In genomic region chr14:104827173-104828055, GRCh38 we compare ENCODE assay signal across 8 cellular contexts. TPM values are rescaled to one million over a fixed set of nuclear protein-coding genes. Genes with fewer than 3 reads are reported as not detected.
DNase-seq lines count a peak whose midpoint lies in the region; ATAC-seq, FAIRE-seq and TF ChIP-seq lines count a peak whose summit lies in the region.

No MANE protein-coding gene starts in this region.

- H3K27ac ChIP-seq in DND-41 (ENCODE audit: low read length) (no peak overlapping the region), K562 (ENCODE audit: extremely low read depth, low read depth, low read length) (no peak overlapping the region)

- H3K36me3 ChIP-seq in DND-41 (ENCODE audit: insufficient read depth, low read length) = no peaks in the 10 kb centered on the region
- H3K36me3 ChIP-seq in K562 (ENCODE audit: control insufficient read depth, insufficient read depth, low read length) = no peaks in the 10 kb centered on the region

- H4K20me1 ChIP-seq in DND-41 (ENCODE audit: insufficient read depth, low read length) = no peaks in the 10 kb centered on the region
- no peaks in the 10 kb centered on the region; the same call in 1 of the 2 replicates for H4K20me1 ChIP-seq in K562 (replicated peaks; ENCODE audit: control insufficient read depth, insufficient read depth, low read length)

- TF ChIP-seq POLR2A in K562 (conservative IDR thresholded peaks at IDR 0.05) = no peak

- no peaks in the 10 kb centered on the region for H3K79me2 ChIP-seq in DND-41 (ENCODE audit: insufficient read depth, low read length)
- H3K79me2 ChIP-seq in K562 (ENCODE audit: control insufficient read depth, insufficient read depth, low read length) = no peaks in the 10 kb centered on the region

- ATAC-seq in DND-41 (ENCODE audit: insufficient read depth, low read depth) = peak; percentile 56; the same call in 2 of the 3 replicates
- ATAC-seq in K562 = peak; percentile 94
- no peak for ATAC-seq in HG03442 (IDR thresholded peaks at IDR 0.05; ENCODE audit: unreplicated experiment)
- no peak for ATAC-seq in HG02885 (IDR thresholded peaks at IDR 0.05; ENCODE audit: poor library complexity, unreplicated experiment)

- in situ Hi-C loops in K562 (cut with MboI) = no loop called here

- no peak for TF ChIP-seq EP300 in K562 (IDR thresholded peaks at IDR 0.05; ENCODE audit: low read length)

- WGBS in K562 (ENCODE audit: insufficient coverage, low coverage, missing lambda C conversion rate) = 15% methylated on average over 11 of the region's 39 CpGs

- peak in 1 of 2 experiments; percentile 45; a peak in 2 of 4 replicates for TF ChIP-seq RAD21 in K562 (CRISPR knock-in tag; conservative IDR thresholded peaks at IDR 0.05 in 1 of 2, IDR thresholded peaks at IDR 0.05 in 1 of 2)

- no peak for DNase-seq in DND-41
- DNase-seq in Kasumi-1 (lab: John Stamatoyannopoulos, UW) = peak; percentile 62 to 77
- peak in 4 of 5 donors; percentile 42 to 54 (median 46) for DNase-seq in T-helper 1 cell
- DNase-seq in K562 (ENCODE audit: extremely low read depth in 1 of 4, low spot score in 3 of 4) = peak; percentile 69 to 78 (median 73)
- DNase-seq in iris pigment epithelial cell (ENCODE audit: low read depth) = peak; percentile 54
- DNase-seq in stimulated activated CD4-positive, alpha-beta T cell treated with anti-CD3 and anti-CD28 coated beads, Interleukin-2, amount 100 ng/mL, for 24 hours = peak; percentile 57 to 61

- no peak for TF ChIP-seq CTCF in DND-41 (IDR thresholded peaks at IDR 0.05; ENCODE audit: borderline replicate concordance, extremely low read depth, low read length, poor library complexity, severe bottlenecking)
- peak; percentile 58 to 80 (median 64); a peak in 5 of 6 replicates for TF ChIP-seq CTCF in K562 (IDR thresholded peaks at IDR 0.05 in 2 of 3, conservative IDR thresholded peaks at IDR 0.05 in 1 of 3; ENCODE audit: insufficient read depth in 2 of 3, low read depth in 1 of 3, low read length in 3 of 3)

- FAIRE-seq in K562 (lab: Jason Lieb, UNC) = no peak

- H2AFZ ChIP-seq in DND-41 (ENCODE audit: low read depth, low read length) (no peak overlapping the region), K562 (ENCODE audit: low read depth, low read length) (peak overlapping the region; percentile 72)

- intact Hi-C loops in K562 (cut with micrococcal nuclease) = loop anchor here (5.0 kb wide), 1 partner anchor 75 kb away; the partner anchor contains the start of gene SIVA1

- H3K9me3 ChIP-seq in DND-41 (ENCODE audit: insufficient read depth, low read length, severe bottlenecking) (no peaks in the 10 kb centered on the region), K562 (replicated peaks; ENCODE audit: control insufficient read depth, insufficient read depth, low read depth, low read length) (no peaks in the 10 kb centered on the region)

- CTCF ChIA-PET in K562 (lab: Yijun Ruan, JAX; ENCODE audit: low intra/inter-chr PET ratio) = interaction anchor here (1.8 kb wide), 1 partner anchor 58 kb away, joined by 13 read pairs; no protein-coding TSS in a partner anchor

- no peak overlapping the region for H3K4me3 ChIP-seq in DND-41 (ENCODE audit: low read depth in 1 of 2, low read length in 2 of 2)
- H3K4me3 ChIP-seq in K562 = peak overlapping the region; percentile 25; the same call in 1 of the 2 replicates

- H3K4me2 ChIP-seq in DND-41 (ENCODE audit: insufficient read depth, low read length) (no peak overlapping the region), K562 (ENCODE audit: insufficient read depth, low read length) (peak overlapping the region; percentile 63)

- peaks cover 8% of the 10 kb centered on the region for H3K4me1 ChIP-seq in DND-41 (ENCODE audit: insufficient read depth, low read length)
- H3K4me1 ChIP-seq in K562 (replicated peaks in 1 of 2; ENCODE audit: control insufficient read depth in 2 of 2, insufficient read depth in 2 of 2, low read length in 2 of 2) = peaks cover 6 to 30% of the 10 kb centered on the region in 2 experiments; a peak in 3 of 5 replicates

- POLR2A ChIA-PET in K562 (lab: Yijun Ruan, JAX) = no interaction called here

- no TSS peak for BruUV-seq in K562 (replicated peaks; lab: Mats Ljungman, UMichigan)

- H3K27me3 ChIP-seq in DND-41 (ENCODE audit: insufficient read depth, low read length, poor library complexity) (no peaks in the 10 kb centered on the region), K562 (ENCODE audit: control insufficient read depth in 2 of 2, insufficient read depth in 2 of 2, low read length in 2 of 2) (no peaks in the 10 kb centered on the region)

- no peaks in the 10 kb centered on the region for H3K9me1 ChIP-seq in K562 (ENCODE audit: control insufficient read depth, insufficient read depth, low read length)

- no peak overlapping the region for H3K9ac ChIP-seq in DND-41 (ENCODE audit: low read depth, low read length)
- peak overlapping the region in 1 of 2 experiments; percentile 66; a peak in 2 of 4 replicates for H3K9ac ChIP-seq in K562 (ENCODE audit: insufficient read depth in 1 of 2, low read depth in 2 of 2, low read length in 2 of 2)

TF ChIP-seq in K562, 482 proteins besides CTCF, POLR2A, EP300 and RAD21 (continues in another document):
- peak; percentile 87 for TF ChIP-seq ZBTB7A (IDR thresholded peaks at IDR 0.05; ENCODE audit: borderline replicate concordance, control insufficient read depth, low read depth, low read length)
- no peak for TF ChIP-seq ATF1 (CRISPR knock-in tag; IDR thresholded peaks at IDR 0.05)
- TF ChIP-seq ATF1 (tag; IDR thresholded peaks at IDR 0.05) = 0 out of 2 replicates have a peak, but pooled peaks have one; percentile 8
- peak; percentile 19; the same call in 1 of the 2 replicates for TF ChIP-seq CTBP1 (IDR thresholded peaks at IDR 0.05; ENCODE audit: borderline replicate concordance)
- TF ChIP-seq SMC3 (conservative IDR thresholded peaks at IDR 0.05; ENCODE audit: insufficient read depth, low read depth, low read length) = peak; percentile 32; the same call in 1 of the 2 replicates
- TF ChIP-seq ZFP30 (CRISPR knock-in tag; IDR thresholded peaks at IDR 0.05; ENCODE audit: borderline replicate concordance) = no peak
- no peak for TF ChIP-seq BRD4 (IDR thresholded peaks at IDR 0.05)

RNA-seq across cellular contexts. Expression of gene ZBTB42, which starts 26.5 kb away (rescaled TPM):
- total RNA-seq in K562 (2011; cell fraction: chromatin; rRNA removed; ENCODE audit: low replicate concordance) = 3.2 and 14.3 TPM in 2 replicates
- 17.5 and 19.2 TPM in 2 replicates for total RNA-seq in K562 (2011; cell fraction: nucleolus; rRNA removed)
- total RNA-seq in K562 (2011; cell fraction: nucleoplasm; rRNA removed) = 7.6 and 8.4 TPM in 2 replicates
- total RNA-seq in K562 (2014; rRNA removed) = 5.5 and 7.2 TPM in 2 replicates
- total RNA-seq in K562 (2014; rRNA removed; fragmentation: Illumina TruSeq; extraction: Trizol) = 1.4 and 1.5 TPM in 2 replicates
- total RNA-seq in K562 (2015; rRNA removed; fragmentation: Illumina TruSeq; extraction: Trizol) = 5.1 TPM in 2 replicates
- total RNA-seq in K562 (2021) = 7.4 and 8.5 TPM in 2 replicates
- 2.2 and 2.4 TPM in 2 replicates for polyA plus RNA-seq in K562 (2011; rRNA removed)
- 3.5 and 9.0 TPM in 2 replicates for polyA plus RNA-seq in K562 (2011; cell fraction: cytosol; rRNA removed)
- 3.6 and 6.6 TPM in 2 replicates for polyA plus RNA-seq in K562 (2011; cell fraction: nucleus; rRNA removed)
- 4.5 and 5.8 TPM in 2 replicates for polyA plus RNA-seq in K562 (2012)
- polyA plus RNA-seq in K562 (2014; fragmentation: Illumina TruSeq; extraction: Trizol) = 2.4 and 4.5 TPM in 2 replicates
- under 1 TPM; 0.03 to 0.08 TPM for polyA plus RNA-seq in K562 (2014; fragmentation: Nextera tagmentation; extraction: Ambion mirVana)
- polyA plus RNA-seq in K562 (2014; rRNA removed) = 2.9 and 3.7 TPM in 2 replicates
- 2.9 and 4.9 TPM in 2 replicates for polyA minus RNA-seq in K562 (2011; rRNA and poly(A)+ RNA removed)
- polyA minus RNA-seq in K562 (2011; cell fraction: cytosol; rRNA and poly(A)+ RNA removed) = 6.0 and 8.7 TPM in 2 replicates
- polyA minus RNA-seq in K562 (2011; cell fraction: nucleus; rRNA and poly(A)+ RNA removed) = 12.0 and 13.1 TPM in 2 replicates

RNA-seq across cellular contexts. Expression of gene AKT1, which starts 31.9 kb away (rescaled TPM):
- total RNA-seq in K562 (2011; cell fraction: chromatin; rRNA removed; ENCODE audit: low replicate concordance) = 90.8 and 209 TPM in 2 replicates
- total RNA-seq in K562 (2011; cell fraction: nucleolus; rRNA removed) = 135 and 136 TPM in 2 replicates
- 81.8 and 88.4 TPM in 2 replicates for total RNA-seq in K562 (2011; cell fraction: nucleoplasm; rRNA removed)
- 80.1 and 91.2 TPM in 2 replicates for total RNA-seq in K562 (2014; rRNA removed)
- 25.9 and 37.5 TPM in 2 replicates for total RNA-seq in K562 (2014; rRNA removed; fragmentation: Illumina TruSeq; extraction: Trizol)
- 74.5 and 75.1 TPM in 2 replicates for total RNA-seq in K562 (2015; rRNA removed; fragmentation: Illumina TruSeq; extraction: Trizol)
- total RNA-seq in K562 (2021) = 117 and 132 TPM in 2 replicates
- polyA plus RNA-seq in K562 (2011; rRNA removed) = 71.8 and 79.3 TPM in 2 replicates
- 96.5 and 143 TPM in 2 replicates for polyA plus RNA-seq in K562 (2011; cell fraction: cytosol; rRNA removed)
- 217 and 312 TPM in 2 replicates for polyA plus RNA-seq in K562 (2011; cell fraction: nucleus; rRNA removed)
- polyA plus RNA-seq in K562 (2012) = 86.9 and 120 TPM in 2 replicates
- 82.0 and 89.7 TPM in 2 replicates for polyA plus RNA-seq in K562 (2014; fragmentation: Illumina TruSeq; extraction: Trizol)
- 1 to 10 TPM in 1 of 2 experiments, under 1 TPM in 1; 0.49 to 1.3 TPM for polyA plus RNA-seq in K562 (2014; fragmentation: Nextera tagmentation; extraction: Ambion mirVana)
- polyA plus RNA-seq in K562 (2014; rRNA removed) = 106 TPM in 2 replicates
- 41.9 and 67.3 TPM in 2 replicates for polyA minus RNA-seq in K562 (2011; rRNA and poly(A)+ RNA removed)
- polyA minus RNA-seq in K562 (2011; cell fraction: cytosol; rRNA and poly(A)+ RNA removed) = 64.3 and 80.4 TPM in 2 replicates
- polyA minus RNA-seq in K562 (2011; cell fraction: nucleus; rRNA and poly(A)+ RNA removed) = 29.8 and 38.1 TPM in 2 replicates

RNA-seq across cellular contexts. Expression of gene CEP170B, which starts 37.7 kb away (rescaled TPM):
- total RNA-seq in K562 (2011; cell fraction: chromatin; rRNA removed; ENCODE audit: low replicate concordance) = 12.4 and 32.4 TPM in 2 replicates
- 19.7 and 19.8 TPM in 2 replicates for total RNA-seq in K562 (2011; cell fraction: nucleolus; rRNA removed)
- total RNA-seq in K562 (2011; cell fraction: nucleoplasm; rRNA removed) = 9.8 and 13.9 TPM in 2 replicates
- total RNA-seq in K562 (2014; rRNA removed) (3.6 and 4.8 TPM in 2 replicates), K562 (2014; rRNA removed; fragmentation: Illumina TruSeq; extraction: Trizol) (0.99 and 1.2 TPM in 2 replicates), K562 (2015; rRNA removed; fragmentation: Illumina TruSeq; extraction: Trizol) (2.9 and 3.5 TPM in 2 replicates), K562 (2021) (7.5 and 10.2 TPM in 2 replicates)
- polyA plus RNA-seq in K562 (2011; rRNA removed) (2.2 and 2.7 TPM in 2 replicates), K562 (2014; fragmentation: Illumina TruSeq; extraction: Trizol) (1.7 and 4.1 TPM in 2 replicates), K562 (2014; fragmentation: Nextera tagmentation; extraction: Ambion mirVana) (under 1 TPM; 0.01 to 0.03 TPM), K562 (2014; rRNA removed) (7.6 and 8.9 TPM in 2 replicates)
- 2.4 and 6.4 TPM in 2 replicates for polyA plus RNA-seq in K562 (2011; cell fraction: cytosol; rRNA removed)
- polyA plus RNA-seq in K562 (2011; cell fraction: nucleus; rRNA removed) = 10.4 and 24.0 TPM in 2 replicates
- 5.5 and 6.7 TPM in 2 replicates for polyA plus RNA-seq in K562 (2012)
- polyA minus RNA-seq in K562 (2011; rRNA and poly(A)+ RNA removed) = 0.72 and 1.6 TPM in 2 replicates
- polyA minus RNA-seq in K562 (2011; cell fraction: cytosol; rRNA and poly(A)+ RNA removed) = 1.9 and 2.7 TPM in 2 replicates
- polyA minus RNA-seq in K562 (2011; cell fraction: nucleus; rRNA and poly(A)+ RNA removed) = 3.1 and 3.4 TPM in 2 replicates

Comparison
In these comparisons a context has a peak if more than half of its experiments do, and no peak if none do; other contexts are left out.
1. ATAC-seq: peak in DND-41 (single experiment) and K562 (single experiment); none in HG03442 (single experiment) and HG02885 (single experiment).